13 cellular contexts compared by ENCODE assay signal in the genomic region with DNA sequence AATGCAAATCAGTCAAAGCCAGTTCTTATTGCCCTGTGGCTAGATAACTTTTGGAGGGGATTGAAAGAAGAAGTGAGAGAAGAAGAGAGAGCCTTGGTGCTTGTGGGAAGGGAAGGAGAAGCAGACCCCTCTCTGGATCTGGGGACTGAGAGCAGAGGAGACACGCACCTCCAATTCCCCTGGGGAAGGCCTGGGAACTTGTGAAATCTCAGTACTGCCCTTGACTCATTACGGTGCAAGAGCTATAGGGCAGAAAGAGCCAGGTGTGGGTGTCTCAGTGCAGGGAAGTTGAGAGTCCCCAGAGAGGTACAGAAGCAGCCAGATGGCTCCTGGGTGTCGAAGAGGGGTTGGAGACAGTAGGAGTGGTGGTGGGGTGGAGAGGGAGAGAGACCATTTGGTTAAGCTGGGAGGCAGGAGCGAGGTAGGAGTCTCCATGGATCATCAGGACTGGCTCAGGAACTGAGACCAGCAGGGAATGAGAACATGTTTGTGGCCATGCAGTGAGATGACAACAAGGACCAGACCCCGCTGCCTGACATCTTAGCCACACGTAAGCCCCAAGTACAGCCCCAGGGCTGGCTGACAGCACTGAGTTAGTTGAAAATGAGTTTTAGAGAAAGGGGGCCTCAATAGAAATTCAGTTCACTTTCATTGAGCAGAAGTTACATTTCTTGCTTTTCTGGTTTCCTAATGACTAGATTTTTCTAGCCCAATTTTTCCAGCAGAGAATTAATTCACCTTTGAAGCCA.
DNase-seq lines count a peak whose midpoint lies in the region; ATAC-seq and TF ChIP-seq lines count a peak whose summit lies in the region.
"Had no signal": no experiment of that assay in that cellular context is flagged by ENCODE, and none has a peak within 500 bp of the region (broad histone marks: within the 10 kb centered on the region; RNA-seq: fewer than 3 reads in every experiment).

No MANE protein-coding gene starts in this region.

- ATAC-seq in GM18505 (IDR thresholded peaks at IDR 0.05; ENCODE audit: unreplicated experiment) (peak; percentile 79), GM19463 (IDR thresholded peaks at IDR 0.05; ENCODE audit: unreplicated experiment) (peak; percentile 91), HG03045 (IDR thresholded peaks at IDR 0.05; ENCODE audit: unreplicated experiment) (peak; percentile 88)
- ATAC-seq: body of pancreas had no signal

- H3K9me3 ChIP-seq in hepatocyte (ENCODE audit: low read depth): no peaks in the 10 kb centered on the region

- no peaks in the 10 kb centered on the region for H3K4me1 ChIP-seq in hepatocyte (ENCODE audit: insufficient read depth)
- H3K4me1 ChIP-seq: body of pancreas had no signal

- DNase-seq in NCI-H526 treated with DMSO at 0.1 percent for 48 hours (lab: John Stamatoyannopoulos, UW) (peak; percentile 71), HuH-7 (ENCODE audit: low spot score) (no peak), KBM-7 (no peak), substantia nigra (lab: John Stamatoyannopoulos, UW) (no peak), hepatocyte (ENCODE audit: low spot score) (no peak)
- DNase-seq: body of pancreas, DMS153, mesenchymal stem cell had no signal

- no peak for TF ChIP-seq CTCF in hepatocyte (IDR thresholded peaks at IDR 0.05; ENCODE audit: poor library complexity)

- in situ Hi-C loops in KBM-7 (cut with MboI; ENCODE audit: low pct_unique_long_range_greater_than_20kb, low sequenced_read_pairs): no loop called here

- H3K79me2 ChIP-seq in hepatocyte: no peaks in the 10 kb centered on the region

- 73% methylated on average over 6 of the region's 6 CpGs for WGBS in hepatocyte (ENCODE audit: low lambda C conversion rate, missing lambda C conversion rate)

- H2AFZ ChIP-seq in hepatocyte: no peak overlapping the region

- H3K27me3 ChIP-seq in hepatocyte: no peaks in the 10 kb centered on the region
- H3K27me3 ChIP-seq: body of pancreas had no signal

- H4K20me1 ChIP-seq in hepatocyte (ENCODE audit: insufficient read depth, poor library complexity, severe bottlenecking): no peaks in the 10 kb centered on the region

- no peaks in the 10 kb centered on the region for H3K36me3 ChIP-seq in hepatocyte (replicated peaks; ENCODE audit: insufficient read depth, low read depth)

- H3K4me3 ChIP-seq in hepatocyte: no peak overlapping the region
- H3K4me3 ChIP-seq: body of pancreas, smooth muscle cell had no signal

- H3K27ac ChIP-seq in substantia nigra (ENCODE audit: low read depth, low read length, poor library complexity, severe bottlenecking) (no peak overlapping the region), hepatocyte (no peak overlapping the region)
- H3K27ac ChIP-seq: body of pancreas, RWPE1 had no signal

- TF ChIP-seq POLR2A in GM18505 (IDR thresholded peaks at IDR 0.05; ENCODE audit: borderline replicate concordance, extremely low read depth, insufficient read depth, insufficient read length): peak; percentile 48

- H3K4me2 ChIP-seq in hepatocyte: no peak overlapping the region
- H3K4me2 ChIP-seq: smooth muscle cell had no signal

- H3K9me2 ChIP-seq in hepatocyte (replicated peaks; ENCODE audit: insufficient read depth): no peaks in the 10 kb centered on the region
